9 cellular contexts compared by ENCODE assay signal in genomic region chr19:29667390-29667783, GRCh38. TPM values are rescaled to one million over a fixed set of nuclear protein-coding genes. Genes with fewer than 3 reads are reported as not detected.
DNase-seq lines count a peak whose midpoint lies in the region; ATAC-seq and TF ChIP-seq lines count a peak whose summit lies in the region.
"Had no signal": no experiment of that assay in that cellular context is flagged by ENCODE, and none has a peak within 500 bp of the region (broad histone marks: within the 10 kb centered on the region; RNA-seq: fewer than 3 reads in every experiment).

No MANE protein-coding gene starts in this region.

- intact Hi-C loops in heart left ventricle (cut with DNase I) (loop anchor here in 9 of 10 donors (2.0 to 10.0 kb wide), 7 partner anchors 45 to 63 kb away; partner anchors contain the start of genes C19orf12 (in 7 of the 9) and POP4 (in 2 of the 9)), Right ventricle myocardium inferior (cut with DNase I) (loop anchor here (10.0 kb wide), 1 partner anchor 453 kb away; the partner anchor contains the start of gene UQCRFS1), uterus (cut with DNase I; ENCODE audit: low total_unique reads) (no loop called here)

- TF ChIP-seq POLR2A in heart left ventricle (IDR thresholded peaks at IDR 0.05) (no peak), uterus (IDR thresholded peaks at IDR 0.05) (no peak)

- H3K27ac Mint-ChIP-seq in naive B cell: peak overlapping the region; percentile 74 to 94 (median 86)

- peaks cover 14 to 86% (median 56%) of the 10 kb centered on the region in 12 donors for H3K4me1 ChIP-seq in heart left ventricle
- H3K4me1 ChIP-seq in uterus: peaks cover 30 to 33% of the 10 kb centered on the region in 2 donors

- H3K27ac ChIP-seq in heart left ventricle (peak overlapping the region; percentile 80 to 98 (median 93)), caudate nucleus (ENCODE audit: low read depth, low read length) (peak overlapping the region; percentile 40), uterus (peak overlapping the region; percentile 96 to 97)

- H3K36me3 ChIP-seq in heart left ventricle (no peaks in the 10 kb centered on the region), uterus (no peaks in the 10 kb centered on the region)

- no peaks in the 10 kb centered on the region for H3K27me3 Mint-ChIP-seq in naive B cell

- peak overlapping the region; percentile 26 to 86 (median 80) for H3K4me3 Mint-ChIP-seq in naive B cell

- H3K9me3 Mint-ChIP-seq in naive B cell: peaks cover 0 to under 1% (median 0%) of the 10 kb centered on the region in 7 donors

- ATAC-seq in heart left ventricle: no peak
- ATAC-seq in Right ventricle myocardium inferior: no peak
- no peak for ATAC-seq in naive B cell (ENCODE audit: low read depth in 2 of 2)
- no peak for ATAC-seq in SK-N-SH treated with all-trans-retinoic acid at 6 μM for 48 hours

- TF ChIP-seq CTCF in heart left ventricle (IDR thresholded peaks at IDR 0.05) (no peak), uterus (IDR thresholded peaks at IDR 0.05) (no peak)

- H3K27me3 ChIP-seq in heart left ventricle: no peaks in the 10 kb centered on the region
- no peaks in the 10 kb centered on the region for H3K27me3 ChIP-seq in uterus

- DNase-seq in heart left ventricle (no peak), Right ventricle myocardium inferior (ENCODE audit: missing footprints) (no peak), caudate nucleus (lab: John Stamatoyannopoulos, UW) (no peak), naive B cell (no peak), uterus (no peak), DMS153 (lab: John Stamatoyannopoulos, UW) (no peak), NCI-H2196 (lab: John Stamatoyannopoulos, UW; ENCODE audit: unreplicated experiment) (no peak)
- DNase-seq: DMS79 treated with DMSO at 0.1 percent for 48 hours had no signal

- H3K36me3 Mint-ChIP-seq in naive B cell: no peaks in the 10 kb centered on the region

- WGBS in heart left ventricle, 4 donors: 62 to 78% (median 70%) methylated on average over 9 to 11 of the region's 11 CpGs

- peak overlapping the region in 11 of 12 donors; percentile 55 to 98 (median 91) for H3K4me3 ChIP-seq in heart left ventricle
- H3K4me3 ChIP-seq in uterus: peak overlapping the region; percentile 74 to 88

- peaks cover 44 to 68% (median 52%) of the 10 kb centered on the region in 3 donors for H3K4me1 Mint-ChIP-seq in naive B cell

- no peaks in the 10 kb centered on the region for H3K9me3 ChIP-seq in heart left ventricle
- H3K9me3 ChIP-seq in uterus: no peaks in the 10 kb centered on the region

TF ChIP-seq in SK-N-SH treated with all-trans-retinoic acid at 6 μM for 48 hours, 23 proteins besides CTCF, POLR2A, EP300 and RAD21 (continues in another document):
- TF ChIP-seq ZNF70 (CRISPR knock-in tag; IDR thresholded peaks at IDR 0.05) (no peak), TCF4 (CRISPR knock-in tag; IDR thresholded peaks at IDR 0.05; ENCODE audit: borderline replicate concordance) (no peak), BACH2 (CRISPR knock-in tag; IDR thresholded peaks at IDR 0.05; ENCODE audit: borderline replicate concordance) (no peak), OSR1 (CRISPR knock-in tag; IDR thresholded peaks at IDR 0.05) (no peak), PPARA (CRISPR knock-in tag; IDR thresholded peaks at IDR 0.05; ENCODE audit: borderline replicate concordance) (no peak), GLIS3 (CRISPR knock-in tag; IDR thresholded peaks at IDR 0.05) (no peak), ZC3H10 (CRISPR knock-in tag; IDR thresholded peaks at IDR 0.05) (no peak), ZFP30 (CRISPR knock-in tag; IDR thresholded peaks at IDR 0.05) (no peak), PATZ1 (CRISPR knock-in tag; IDR thresholded peaks at IDR 0.05; ENCODE audit: borderline replicate concordance) (no peak), RARB (CRISPR knock-in tag; IDR thresholded peaks at IDR 0.05) (no peak), TOX (CRISPR knock-in tag; IDR thresholded peaks at IDR 0.05; ENCODE audit: borderline replicate concordance) (no peak), ZNF8 (CRISPR knock-in tag; IDR thresholded peaks at IDR 0.05) (no peak), ARNTL (CRISPR knock-in tag; IDR thresholded peaks at IDR 0.05; ENCODE audit: borderline replicate concordance, low read depth) (no peak), TSHZ2 (CRISPR knock-in tag; IDR thresholded peaks at IDR 0.05) (no peak), ESRRG (CRISPR knock-in tag; IDR thresholded peaks at IDR 0.05) (no peak), ZFP3 (CRISPR knock-in tag; IDR thresholded peaks at IDR 0.05) (no peak), CREB5 (CRISPR knock-in tag; IDR thresholded peaks at IDR 0.05; ENCODE audit: low read depth) (no peak), ZNF565 (CRISPR knock-in tag; conservative IDR thresholded peaks at IDR 0.05; ENCODE audit: low read depth) (no peak), CSRNP3 (CRISPR knock-in tag; IDR thresholded peaks at IDR 0.05) (no peak)

RNA-seq across cellular contexts. Expression of gene PLEKHF1, which starts 2.1 kb away (rescaled TPM):
- total RNA-seq in heart left ventricle (10 to 100 TPM in 8 of 9 donors, 1 to 10 TPM in 1; 7.8 to 46.1 (median 17.5) TPM), Right ventricle myocardium inferior (43.6 TPM), uterus (10 to 100 TPM in 3 of 4 donors, 1 to 10 TPM in 1; 7.4 to 35.9 (median 19.7) TPM)
- polyA plus RNA-seq in heart left ventricle (10 to 100 TPM; 38.6 to 42.0 TPM), naive B cell (ENCODE audit: low read depth in 6 of 6) (1 to 10 TPM; 1.9 to 5.8 (median 2.7) TPM)

RNA-seq across cellular contexts. Expression of gene C19orf12, which starts 47.7 kb away (rescaled TPM):
- total RNA-seq in heart left ventricle (10 to 100 TPM; 35.7 to 80.3 (median 49.2) TPM), Right ventricle myocardium inferior (64.2 TPM), uterus (10 to 100 TPM in 3 of 4 donors, 1 to 10 TPM in 1; 8.5 to 35.0 (median 31.5) TPM)
- polyA plus RNA-seq in heart left ventricle (10 to 100 TPM; 34.0 to 47.1 TPM), naive B cell (ENCODE audit: low read depth in 6 of 6) (10 to 100 TPM in 5 of 6 donors, 1 to 10 TPM in 1; 8.2 to 24.0 (median 15.3) TPM)

Comparison
In these comparisons a context has a peak if more than half of its experiments do, and no peak if none do; other contexts are left out.
1. H3K27ac ChIP-seq: peak in every context shown above with its lines; median percentile 96 in uterus; 93 in heart left ventricle; 40 in caudate nucleus.